Comparison of ENCODE assay signal across 13 cellular contexts in genomic region chr4:184309241-184310170, GRCh38.
DNase-seq lines count a peak whose midpoint lies in the region; ATAC-seq and TF ChIP-seq lines count a peak whose summit lies in the region.
"Had no signal": no experiment of that assay in that cellular context is flagged by ENCODE, and none has a peak within 500 bp of the region (broad histone marks: within the 10 kb centered on the region; RNA-seq: fewer than 3 reads in every experiment).

No MANE protein-coding gene starts in this region.

- H3K27ac Mint-ChIP-seq in activated CD8-positive, alpha-beta T cell treated with anti-CD3 and anti-CD28 coated beads for 36 hours, result peak overlapping the region; percentile 88
- no peak overlapping the region for H3K27ac Mint-ChIP-seq in endothelial cell (ENCODE audit: unreplicated experiment)
- H3K27ac Mint-ChIP-seq in stimulated activated memory B cell treated with anti-CD40 and anti-IgM and Interleukin-4, amounts not matched to agents 10 μg/mL and 1 μg/mL and 100 μg/mL, for 72 hours, result peak overlapping the region; percentile 96
- H3K27ac Mint-ChIP-seq: type B pancreatic cell had no signal

- intact Hi-C loops in activated CD8-positive, alpha-beta T cell treated with anti-CD3 and anti-CD28 coated beads for 36 hours (cut with micrococcal nuclease), result loop anchor here (5.0 to 10.0 kb wide), 4 partner anchors 45 to 228 kb away; no protein-coding TSS in a partner anchor
- intact Hi-C loops in A673 (cut with micrococcal nuclease; ENCODE audit: unreplicated experiment), result no loop called here

- in situ Hi-C loops in G401 (cut with HindIII; ENCODE audit: low sequenced_read_pairs), result no loop called here

- H3K4me1 ChIP-seq in A673 (ENCODE audit: insufficient read depth, low read length, poor library complexity, severe bottlenecking), result no peaks in the 10 kb centered on the region
- H3K4me1 ChIP-seq: A549 had no signal

- peak; percentile 50 for DNase-seq in activated CD8-positive, alpha-beta memory T cell treated with anti-CD3 and anti-CD28 coated beads, Interleukin-2, amount 50 U/mL, for 4 hours
- DNase-seq in activated CD8-positive, alpha-beta memory T cell treated with anti-CD3 and anti-CD28 coated beads for 24 hours, result no peak
- DNase-seq in activated CD8-positive, alpha-beta T cell treated with anti-CD3 and anti-CD28 coated beads for 36 hours, result peak; percentile 78
- DNase-seq in endothelial cell (ENCODE audit: low spot score), result no peak
- DNase-seq in G401 (ENCODE audit: low spot score), result no peak
- no peak for DNase-seq in A673 (ENCODE audit: low spot score)
- DNase-seq: effector CD8-positive, alpha-beta T cell; islet precursor cell; NCI-H1694 had no signal

- BruUV-seq in A673 (replicated peaks; lab: Mats Ljungman, UMichigan), result no TSS peak

- H3K27me3 Mint-ChIP-seq in activated CD8-positive, alpha-beta T cell treated with anti-CD3 and anti-CD28 coated beads for 36 hours, result no peaks in the 10 kb centered on the region
- peaks cover 5% of the 10 kb centered on the region for H3K27me3 Mint-ChIP-seq in endothelial cell (ENCODE audit: unreplicated experiment)
- H3K27me3 Mint-ChIP-seq in stimulated activated memory B cell treated with anti-CD40 and anti-IgM and Interleukin-4, amounts not matched to agents 10 μg/mL and 1 μg/mL and 100 μg/mL, for 72 hours, result no peaks in the 10 kb centered on the region
- H3K27me3 Mint-ChIP-seq: type B pancreatic cell had no signal

- CTCF ChIA-PET in activated CD8-positive, alpha-beta T cell treated with anti-CD3 and anti-CD28 coated beads for 36 hours (lab: Charles Lee), result interaction anchor here (0.8 to 3.8 kb wide), 8 partner anchors 9 to 45 kb away, joined by 3 to 18 read pairs (median 6); no protein-coding TSS in a partner anchor
- CTCF ChIA-PET in A673 (lab: Charles Lee), result no interaction called here

- no peak overlapping the region for H3K4me3 ChIP-seq in A673 (ENCODE audit: low read depth, low read length, poor library complexity, severe bottlenecking)
- H3K4me3 ChIP-seq: A549 had no signal

- peaks cover 61% of the 10 kb centered on the region for H3K4me1 Mint-ChIP-seq in activated CD8-positive, alpha-beta T cell treated with anti-CD3 and anti-CD28 coated beads for 36 hours (ENCODE audit: low read depth)
- H3K4me1 Mint-ChIP-seq in endothelial cell (ENCODE audit: unreplicated experiment), result peaks cover 3% of the 10 kb centered on the region
- peaks cover 58% of the 10 kb centered on the region for H3K4me1 Mint-ChIP-seq in stimulated activated memory B cell treated with anti-CD40 and anti-IgM and Interleukin-4, amounts not matched to agents 10 μg/mL and 1 μg/mL and 100 μg/mL, for 72 hours

- H3K36me3 ChIP-seq in A673 (ENCODE audit: insufficient read depth, low read length, poor library complexity, severe bottlenecking), result no peaks in the 10 kb centered on the region

- H3K27me3 ChIP-seq in A673 (replicated peaks; ENCODE audit: insufficient read depth, low read depth, low read length, poor library complexity), result no peaks in the 10 kb centered on the region

- POLR2A ChIA-PET in activated CD8-positive, alpha-beta T cell treated with anti-CD3 and anti-CD28 coated beads for 36 hours (lab: Charles Lee), result no interaction called here
- POLR2A ChIA-PET in A673 (lab: Charles Lee; ENCODE audit: low non-redundant PET), result no interaction called here

- peak overlapping the region; percentile 18 for H3K4me3 Mint-ChIP-seq in activated CD8-positive, alpha-beta T cell treated with anti-CD3 and anti-CD28 coated beads for 36 hours
- H3K4me3 Mint-ChIP-seq in endothelial cell (ENCODE audit: unreplicated experiment), result peak overlapping the region; percentile 4
- H3K4me3 Mint-ChIP-seq in stimulated activated memory B cell treated with anti-CD40 and anti-IgM and Interleukin-4, amounts not matched to agents 10 μg/mL and 1 μg/mL and 100 μg/mL, for 72 hours, result no peak overlapping the region
- H3K4me3 Mint-ChIP-seq: type B pancreatic cell had no signal

- H3K9me3 ChIP-seq in A673 (ENCODE audit: low read depth, low read length, poor library complexity, severe bottlenecking), result no peaks in the 10 kb centered on the region
- H3K9me3 ChIP-seq: A549 had no signal

- no peaks in the 10 kb centered on the region for H3K36me3 Mint-ChIP-seq in activated CD8-positive, alpha-beta T cell treated with anti-CD3 and anti-CD28 coated beads for 36 hours (ENCODE audit: low read depth)
- peaks cover 5% of the 10 kb centered on the region for H3K36me3 Mint-ChIP-seq in endothelial cell (ENCODE audit: low read depth, unreplicated experiment)
- H3K36me3 Mint-ChIP-seq in stimulated activated memory B cell treated with anti-CD40 and anti-IgM and Interleukin-4, amounts not matched to agents 10 μg/mL and 1 μg/mL and 100 μg/mL, for 72 hours, result peaks cover 41% of the 10 kb centered on the region
- H3K36me3 Mint-ChIP-seq: type B pancreatic cell had no signal

- ATAC-seq in activated CD8-positive, alpha-beta T cell treated with anti-CD3 and anti-CD28 coated beads for 36 hours, result peak; percentile 11
- ATAC-seq in stimulated activated memory B cell treated with anti-CD40 and anti-IgM and Interleukin-4, amounts not matched to agents 10 μg/mL and 1 μg/mL and 100 μg/mL, for 72 hours, result no peak
- ATAC-seq in GM18519 (IDR thresholded peaks at IDR 0.05; ENCODE audit: low FRiP score, unreplicated experiment), result no peak

- H3K9me3 Mint-ChIP-seq in activated CD8-positive, alpha-beta T cell treated with anti-CD3 and anti-CD28 coated beads for 36 hours, result peaks cover 2% of the 10 kb centered on the region
- no peaks in the 10 kb centered on the region for H3K9me3 Mint-ChIP-seq in endothelial cell (ENCODE audit: unreplicated experiment)
- H3K9me3 Mint-ChIP-seq in stimulated activated memory B cell treated with anti-CD40 and anti-IgM and Interleukin-4, amounts not matched to agents 10 μg/mL and 1 μg/mL and 100 μg/mL, for 72 hours, result peaks cover 9% of the 10 kb centered on the region
- H3K9me3 Mint-ChIP-seq: type B pancreatic cell had no signal

- H3K27ac ChIP-seq in A673 (ENCODE audit: low read depth, low read length, poor library complexity, severe bottlenecking), result no peak overlapping the region
- H3K27ac ChIP-seq: A549 had no signal

- TF ChIP-seq CTCF in activated CD8-positive, alpha-beta T cell treated with anti-CD3 and anti-CD28 coated beads for 36 hours (IDR thresholded peaks at IDR 0.05), result no peak
- TF ChIP-seq CTCF in endothelial cell (IDR thresholded peaks at IDR 0.05; ENCODE audit: unreplicated experiment), result no peak
- TF ChIP-seq CTCF in A673 (conservative IDR thresholded peaks at IDR 0.05; ENCODE audit: low read depth, low read length), result no peak

Comparison
In these comparisons a context has a peak if more than half of its experiments do, and no peak if none do; other contexts are left out.
1. DNase-seq: peak in activated CD8-positive, alpha-beta memory T cell treated with anti-CD3 and anti-CD28 coated beads, Interleukin-2, amount 50 U/mL, for 4 hours (single experiment) and activated CD8-positive, alpha-beta T cell treated with anti-CD3 and anti-CD28 coated beads for 36 hours (single experiment); none in activated CD8-positive, alpha-beta memory T cell treated with anti-CD3 and anti-CD28 coated beads for 24 hours (single experiment), endothelial cell (single experiment), G401 (single experiment) and A673 (single experiment).